ENCODE assay signal across 19 cellular contexts in the genomic region with DNA sequence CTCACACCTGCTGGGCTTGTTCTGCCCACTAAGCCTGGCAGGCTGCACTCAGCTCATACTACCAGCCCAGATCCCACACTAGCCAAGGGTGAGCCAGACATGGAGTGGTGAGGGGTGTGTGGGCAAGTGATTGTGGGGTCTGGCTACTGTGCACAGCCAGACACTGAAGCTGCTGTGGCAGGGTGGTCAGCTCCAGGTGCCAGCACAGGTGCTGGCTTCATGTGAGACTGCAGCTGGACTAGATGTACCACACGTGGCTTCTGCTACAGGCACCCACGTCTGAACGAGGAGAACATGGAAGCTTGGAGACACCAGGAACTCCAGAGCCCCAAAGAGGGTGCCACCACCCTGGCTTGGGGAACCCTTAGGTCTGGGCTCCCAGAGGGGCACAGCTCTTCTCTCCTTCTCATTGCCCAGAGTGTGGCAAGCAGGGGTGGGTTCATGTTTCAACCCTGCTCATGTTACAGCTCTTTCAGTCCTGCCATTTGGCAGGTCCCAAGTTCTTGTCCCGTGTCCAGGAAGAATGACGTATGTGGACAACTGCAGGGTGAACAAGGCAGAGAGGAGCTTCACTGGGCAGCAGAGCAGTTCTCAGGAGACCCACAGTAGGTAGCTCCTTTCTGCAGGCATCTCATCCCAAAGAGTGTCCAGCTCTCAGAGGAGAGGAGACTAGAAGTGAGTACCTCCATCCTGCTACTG.
DNase-seq lines count a peak whose midpoint lies in the region; ATAC-seq lines count a peak whose summit lies in the region.
"Had no signal": no experiment of that assay in that cellular context is flagged by ENCODE, and none has a peak within 500 bp of the region (broad histone marks: within the 10 kb centered on the region; RNA-seq: fewer than 3 reads in every experiment).

No MANE protein-coding gene starts in this region.

- H3K4me1 Mint-ChIP-seq in stimulated activated effector memory CD8-positive, alpha-beta T cell treated with anti-CD3 and anti-CD28 coated beads, Interleukin-12 subunit alpha, Interleukin-12 subunit beta, amount 100 ng/mL, for 72 hours = no peaks in the 10 kb centered on the region

- peak; percentile 8 for DNase-seq in activated naive CD4-positive, alpha-beta T cell treated with anti-CD3 and anti-CD28 coated beads, Interleukin-2, amount 50 U/mL, for 16 hours
- no peak for DNase-seq in activated naive CD4-positive, alpha-beta T cell (lab: John Stamatoyannopoulos, UW)
- peak; percentile 42 for DNase-seq in islet precursor cell
- no peak for DNase-seq in stimulated activated effector memory CD8-positive, alpha-beta T cell treated with anti-CD3 and anti-CD28 coated beads, Interleukin-12 subunit alpha, Interleukin-12 subunit beta, amount 100 ng/mL, for 72 hours (ENCODE audit: low spot score in 2 of 2)
- no peak for DNase-seq in NCI-H1105 treated with DMSO at 0.1 percent for 48 hours (lab: John Stamatoyannopoulos, UW)
- DNase-seq in effector CD4-positive, alpha-beta T cell = no peak
- no peak for DNase-seq in AG20443 (ENCODE audit: low spot score)
- DNase-seq: ACHN, Calu3, DMS79 treated with DMSO at 0.1 percent for 48 hours, GF-D8, NCI-H1092 treated with DMSO at 0.1 percent for 48 hours, NCI-H1436 treated with DMSO at 0.1 percent for 48 hours, NCI-H187 treated with DMSO at 0.1 percent for 48 hours, NCI-H2107, NCI-H446, NCI-H524 treated with DMSO at 0.1 percent for 48 hours, NCI-H82, PC-9 had no signal

- ATAC-seq in stimulated activated effector memory CD8-positive, alpha-beta T cell treated with anti-CD3 and anti-CD28 coated beads, Interleukin-12 subunit alpha, Interleukin-12 subunit beta, amount 100 ng/mL, for 72 hours = peak; percentile 28

- H3K27ac Mint-ChIP-seq in stimulated activated effector memory CD8-positive, alpha-beta T cell treated with anti-CD3 and anti-CD28 coated beads, Interleukin-12 subunit alpha, Interleukin-12 subunit beta, amount 100 ng/mL, for 72 hours = no peak overlapping the region

- no peaks in the 10 kb centered on the region for H3K36me3 Mint-ChIP-seq in stimulated activated effector memory CD8-positive, alpha-beta T cell treated with anti-CD3 and anti-CD28 coated beads, Interleukin-12 subunit alpha, Interleukin-12 subunit beta, amount 100 ng/mL, for 72 hours

- H3K9me3 Mint-ChIP-seq in stimulated activated effector memory CD8-positive, alpha-beta T cell treated with anti-CD3 and anti-CD28 coated beads, Interleukin-12 subunit alpha, Interleukin-12 subunit beta, amount 100 ng/mL, for 72 hours = peaks cover 3% of the 10 kb centered on the region

- no peak overlapping the region for H3K4me3 Mint-ChIP-seq in stimulated activated effector memory CD8-positive, alpha-beta T cell treated with anti-CD3 and anti-CD28 coated beads, Interleukin-12 subunit alpha, Interleukin-12 subunit beta, amount 100 ng/mL, for 72 hours

Comparison
In these comparisons a context has a peak if more than half of its experiments do, and no peak if none do; other contexts are left out.
1. DNase-seq: peak in activated naive CD4-positive, alpha-beta T cell treated with anti-CD3 and anti-CD28 coated beads, Interleukin-2, amount 50 U/mL, for 16 hours (single experiment) and islet precursor cell (single experiment); none in activated naive CD4-positive, alpha-beta T cell (0 of 4), stimulated activated effector memory CD8-positive, alpha-beta T cell treated with anti-CD3 and anti-CD28 coated beads, Interleukin-12 subunit alpha, Interleukin-12 subunit beta, amount 100 ng/mL, for 72 hours (0 of 2), NCI-H1105 treated with DMSO at 0.1 percent for 48 hours (single experiment), effector CD4-positive, alpha-beta T cell (single experiment) and AG20443 (single experiment).